8 cellular contexts compared by ENCODE assay signal in genomic region chr6:225121-225721, GRCh38.
DNase-seq lines count a peak whose midpoint lies in the region; TF ChIP-seq lines count a peak whose summit lies in the region.

No MANE protein-coding gene starts in this region.

- H3K27me3 Mint-ChIP-seq in activated naive CD4-positive, alpha-beta T cell treated with anti-CD3 and anti-CD28 coated beads, Interleukin-2, amount 50 U/mL, for 24 hours: no peaks in the 10 kb centered on the region

- peak overlapping the region; percentile 50 for H3K4me3 Mint-ChIP-seq in activated naive CD4-positive, alpha-beta T cell treated with anti-CD3 and anti-CD28 coated beads, Interleukin-2, amount 50 U/mL, for 24 hours

- peaks cover 57% of the 10 kb centered on the region for H3K4me1 Mint-ChIP-seq in activated naive CD4-positive, alpha-beta T cell treated with anti-CD3 and anti-CD28 coated beads, Interleukin-2, amount 50 U/mL, for 24 hours

- H3K27ac Mint-ChIP-seq in activated naive CD4-positive, alpha-beta T cell treated with anti-CD3 and anti-CD28 coated beads, Interleukin-2, amount 50 U/mL, for 24 hours: peak overlapping the region; percentile 96

- H3K9me3 Mint-ChIP-seq in activated naive CD4-positive, alpha-beta T cell treated with anti-CD3 and anti-CD28 coated beads, Interleukin-2, amount 50 U/mL, for 24 hours: no peaks in the 10 kb centered on the region

- peak; percentile 89 for DNase-seq in SKM-1 treated with dmso at 0.1 percent for 144 hours (lab: John Stamatoyannopoulos, UW; ENCODE audit: unreplicated experiment)
- DNase-seq in stimulated activated CD4-positive, alpha-beta T cell treated with anti-CD3 and anti-CD28 coated beads, Interleukin-12 subunit alpha, Interleukin-12 subunit beta, amount 100 ng/mL, for 24 hours (ENCODE audit: low read depth in 2 of 2): peak; percentile 62 to 66
- no peak for DNase-seq in A172 (ENCODE audit: low spot score)
- DNase-seq in epidermal melanocyte (ENCODE audit: insufficient read length, low spot score): no peak
- DNase-seq in NCI-H2081 treated with DMSO at 0.1 percent for 48 hours (lab: John Stamatoyannopoulos, UW): no peak
- no peak for DNase-seq in SW 1271 (lab: John Stamatoyannopoulos, UW)

- peak; percentile 20 for TF ChIP-seq POLR2A in GM15510 (IDR thresholded peaks at IDR 0.05; ENCODE audit: borderline replicate concordance, extremely low read depth, insufficient read length)

- no peaks in the 10 kb centered on the region for H3K36me3 Mint-ChIP-seq in activated naive CD4-positive, alpha-beta T cell treated with anti-CD3 and anti-CD28 coated beads, Interleukin-2, amount 50 U/mL, for 24 hours

Comparison
In these comparisons a context has a peak if more than half of its experiments do, and no peak if none do; other contexts are left out.
1. DNase-seq: peak in SKM-1 treated with dmso at 0.1 percent for 144 hours (single experiment) and stimulated activated CD4-positive, alpha-beta T cell treated with anti-CD3 and anti-CD28 coated beads, Interleukin-12 subunit alpha, Interleukin-12 subunit beta, amount 100 ng/mL, for 24 hours (2 of 2); none in A172 (single experiment), epidermal melanocyte (single experiment), NCI-H2081 treated with DMSO at 0.1 percent for 48 hours (single experiment) and SW 1271 (0 of 2).